ENCODE assay signal across 7 cellular contexts in genomic region chr11:6682591-6682935, GRCh38. TPM values are rescaled to one million over a fixed set of nuclear protein-coding genes. Genes with fewer than 3 reads are reported as not detected.
DNase-seq lines count a peak whose midpoint lies in the region; ATAC-seq lines count a peak whose summit lies in the region.

No MANE protein-coding gene starts in this region.

- no peaks in the 10 kb centered on the region for H3K27me3 ChIP-seq in HUES64 (ENCODE audit: insufficient read depth, low read length)
- H3K27me3 ChIP-seq in mononuclear cell (ENCODE audit: insufficient read depth, low read length) = no peaks in the 10 kb centered on the region

- H3K9ac ChIP-seq in HUES64 (ENCODE audit: low read depth, low read length) = peak overlapping the region; percentile 95

- peak; percentile 3 for ATAC-seq in GM21360 (IDR thresholded peaks at IDR 0.05; ENCODE audit: unreplicated experiment)

- H3K9me3 ChIP-seq in HUES64 (ENCODE audit: insufficient read depth, low read depth, low read length) (0 out of 2 replicates have a peak, but pooled peaks cover 2% of the 10 kb centered on the region), mononuclear cell (ENCODE audit: low read depth, low read length) (no peaks in the 10 kb centered on the region)

- H3K4me1 ChIP-seq in HUES64 (ENCODE audit: insufficient read depth, low read length) (peaks cover 11% of the 10 kb centered on the region), mononuclear cell (ENCODE audit: insufficient read depth, low read length) (peaks cover 20% of the 10 kb centered on the region)

- peaks cover 21% of the 10 kb centered on the region for H3K36me3 ChIP-seq in HUES64 (ENCODE audit: insufficient read depth, low read length)

- 1% methylated on average over 10 of the region's 10 CpGs for WGBS in HUES64

- peak overlapping the region; percentile 93 for H3K27ac ChIP-seq in HUES64 (ENCODE audit: low read depth, low read length)
- H3K27ac ChIP-seq in caudate nucleus (ENCODE audit: low read depth, low read length) = peak overlapping the region; percentile 92

- peak in 3 of 61 donors; percentile 26 to 54 (median 47) for DNase-seq in caudate nucleus (lab: John Stamatoyannopoulos, UW)
- DNase-seq in GDM1 (lab: John Stamatoyannopoulos, UW) = no peak
- DNase-seq in activated CD4-positive, CD25-positive, alpha-beta regulatory T cell (lab: John Stamatoyannopoulos, UW) = no peak
- no peak for DNase-seq in AML-193 (lab: John Stamatoyannopoulos, UW)

- H3K4me3 ChIP-seq in HUES64 (ENCODE audit: low read length) = peak overlapping the region; percentile 83
- H3K4me3 ChIP-seq in mononuclear cell (ENCODE audit: low read length) = peak overlapping the region; percentile 99

RNA-seq across cellular contexts. Expression of gene MRPL17, which starts 0.6 kb away (rescaled TPM):
- 49.9 TPM for polyA plus RNA-seq in HUES64 (2013, experiment 1 of 2)
- polyA plus RNA-seq in HUES64 (2013, experiment 2 of 2) = 48.4 TPM
- total RNA-seq in mononuclear cell = 9.0 TPM

RNA-seq across cellular contexts. Expression of gene DCHS1, which starts 27.0 kb away (rescaled TPM):
- polyA plus RNA-seq in HUES64 (2013, experiment 1 of 2) = 11.9 TPM
- polyA plus RNA-seq in HUES64 (2013, experiment 2 of 2) = 14.3 TPM
- 3.8 TPM for total RNA-seq in mononuclear cell
